In the genomic region with DNA sequence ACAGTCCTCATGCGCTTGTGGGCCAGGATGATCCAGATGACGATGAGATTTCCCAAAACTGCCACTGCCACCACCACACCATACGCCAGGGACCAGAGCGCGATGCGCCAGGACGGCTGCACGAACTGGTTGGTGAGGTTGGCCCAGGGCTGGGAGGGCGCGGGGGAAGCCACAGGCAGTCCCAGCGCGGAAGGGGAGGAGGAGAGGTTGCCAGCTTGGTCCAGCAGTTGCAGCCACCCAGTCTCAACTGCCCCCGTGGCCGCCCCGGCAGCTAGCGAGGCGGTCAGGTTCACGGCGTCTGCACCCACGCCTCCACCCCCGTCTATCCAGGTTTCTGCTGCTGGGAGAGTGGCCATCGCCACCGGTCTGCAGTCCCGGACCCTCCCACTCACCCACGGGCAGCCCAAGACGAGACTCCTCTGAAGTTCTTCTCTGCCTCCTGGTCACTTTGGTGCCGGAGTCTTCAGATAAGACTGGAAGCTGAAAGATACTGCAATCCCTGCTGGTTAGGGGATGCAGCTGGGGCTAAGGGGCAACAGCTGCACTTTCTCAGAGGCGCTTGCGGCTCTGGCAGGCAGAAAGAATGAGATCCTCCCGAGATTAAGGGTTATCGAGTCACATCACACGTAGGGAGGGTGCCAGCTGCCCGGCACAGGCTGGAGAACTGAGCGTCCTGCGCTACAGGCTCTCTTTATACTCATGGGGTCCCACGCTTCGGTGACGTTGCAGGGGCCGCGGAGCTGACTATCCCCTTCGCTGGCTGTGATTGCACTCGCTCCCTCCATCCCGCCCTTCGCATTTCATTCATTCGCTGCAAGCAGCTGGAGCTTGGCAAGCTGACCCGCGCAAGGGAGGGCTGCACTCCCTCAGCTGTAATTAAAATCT, we compare ENCODE assay signal across 13 cellular contexts. TPM values are rescaled to one million over a fixed set of nuclear protein-coding genes. Genes with fewer than 3 reads are reported as not detected.
DNase-seq lines count a peak whose midpoint lies in the region; ATAC-seq and TF ChIP-seq lines count a peak whose summit lies in the region.
"Had no signal": no experiment of that assay in that cellular context is flagged by ENCODE, and none has a peak within 500 bp of the region (broad histone marks: within the 10 kb centered on the region; RNA-seq: fewer than 3 reads in every experiment).

TSS of gene TACR3 (minus strand) at position 666 of the 885 bp plus-strand sequence. CDS start at position 356, 310 bp downstream.

- dilution Hi-C loops in IMR-90 (cut with HindIII; ENCODE audit: low sequenced_read_pairs, unreplicated experiment) (no loop called here), mammary epithelial cell (cut with HindIII; ENCODE audit: low sequenced_read_pairs) (no loop called here)

- no peak for TF ChIP-seq CTCF in IMR-90 (conservative IDR thresholded peaks at IDR 0.05; ENCODE audit: low read depth, low read length)
- no peak for TF ChIP-seq CTCF in mammary epithelial cell (conservative IDR thresholded peaks at IDR 0.05 in 1 of 2, IDR thresholded peaks at IDR 0.05 in 1 of 2; ENCODE audit: extremely low read depth in 1 of 2, insufficient read depth in 1 of 2, low read depth in 1 of 2, low read length in 2 of 2)
- TF ChIP-seq CTCF in lung (IDR thresholded peaks at IDR 0.05; ENCODE audit: control extremely low read depth, extremely low read depth): no peak
- no peak for TF ChIP-seq CTCF in CD8-positive, alpha-beta T cell (IDR thresholded peaks at IDR 0.05)

- TF ChIP-seq POLR2A in IMR-90 (IDR thresholded peaks at IDR 0.05; ENCODE audit: low read depth, low read length): no peak

- no peak within 1 kb of the TSS for H3K56ac ChIP-seq in IMR-90 (ENCODE audit: extremely low read depth, insufficient read depth, low read length)

- H3K4ac ChIP-seq in IMR-90 (ENCODE audit: low read depth, low read length): no peak within 1 kb of the TSS

- no peaks in the 10 kb centered on the region for H3K9me1 ChIP-seq in IMR-90 (ENCODE audit: insufficient read depth, low read length)

- H3K27me3 ChIP-seq in IMR-90 (ENCODE audit: control insufficient read depth, insufficient read depth, low read length) (no peaks in the 10 kb centered on the region), mammary epithelial cell (ENCODE audit: insufficient read depth, low read length) (peaks cover 26% of the 10 kb centered on the region), lung (ENCODE audit: control insufficient read depth, insufficient read depth) (no peaks in the 10 kb centered on the region), subcutaneous abdominal adipose tissue (ENCODE audit: control insufficient read depth in 5 of 5, insufficient read depth in 4 of 5, low read length in 5 of 5) (peaks cover 5 to 14% (median 12%) of the 10 kb centered on the region in 5 donors)
- no peaks in the 10 kb centered on the region for H3K27me3 ChIP-seq in CD8-positive, alpha-beta T cell (ENCODE audit: insufficient read depth, low read length)
- H3K27me3 ChIP-seq: colonic mucosa had no signal

- no peak within 1 kb of the TSS for H3K4me3 Mint-ChIP-seq in CD8-positive, alpha-beta T cell

- no peak within 1 kb of the TSS for H2BK5ac ChIP-seq in IMR-90 (ENCODE audit: low read depth, low read length, poor library complexity, severe bottlenecking)

- no peak within 1 kb of the TSS for H2AK9ac ChIP-seq in IMR-90 (replicated peaks; ENCODE audit: low read depth, low read length, poor library complexity)

- TF ChIP-seq RAD21 in IMR-90 (IDR thresholded peaks at IDR 0.05; ENCODE audit: low read length): no peak

- no peaks in the 10 kb centered on the region for H3K4me1 Mint-ChIP-seq in CD8-positive, alpha-beta T cell (ENCODE audit: low read depth)

- in situ Hi-C loops in IMR-90 (cut with MboI; ENCODE audit: low sequenced_read_pairs) (no loop called here), mammary epithelial cell (cut with MboI; ENCODE audit: low sequenced_read_pairs in 2 of 2) (no loop called here)

- no peak within 1 kb of the TSS for H3K9ac ChIP-seq in IMR-90 (ENCODE audit: low read depth, low read length)
- no peak within 1 kb of the TSS for H3K9ac ChIP-seq in mammary epithelial cell (ENCODE audit: insufficient read depth, low read length)
- no peak within 1 kb of the TSS for H3K9ac ChIP-seq in subcutaneous abdominal adipose tissue (ENCODE audit: low read length in 5 of 5)

- no peak within 1 kb of the TSS for H2BK20ac ChIP-seq in IMR-90 (ENCODE audit: low read depth, low read length)

- H3K9me3 Mint-ChIP-seq in CD8-positive, alpha-beta T cell: peaks cover 2% of the 10 kb centered on the region

- H4K91ac ChIP-seq in IMR-90 (ENCODE audit: insufficient read depth, low read depth, low read length): no peak within 1 kb of the TSS

- ATAC-seq in IMR-90 (ENCODE audit: low read depth) (no peak), lung (ENCODE audit: insufficient read depth, low FRiP score) (peak; percentile 29)
- ATAC-seq in CD8-positive, alpha-beta T cell: no peak
- ATAC-seq: left colon had no signal

- H3K27ac ChIP-seq in IMR-90 (ENCODE audit: insufficient read depth, low read length) (no peak within 1 kb of the TSS), mammary epithelial cell (ENCODE audit: insufficient read depth, low read depth, low read length) (no peak within 1 kb of the TSS), lung (ENCODE audit: low read depth in 1 of 2, low read length in 1 of 2) (no peak within 1 kb of the TSS), subcutaneous abdominal adipose tissue (ENCODE audit: low read depth, low read length) (no peak within 1 kb of the TSS)
- no peak within 1 kb of the TSS for H3K27ac ChIP-seq in CD8-positive, alpha-beta T cell (ENCODE audit: low read depth, low read length)
- H3K27ac ChIP-seq: colonic mucosa had no signal

- H2BK120ac ChIP-seq in IMR-90 (ENCODE audit: low read depth, low read length): no peak within 1 kb of the TSS

- H2AFZ ChIP-seq in IMR-90 (replicated peaks; ENCODE audit: low read length, poor library complexity) (peak within 1 kb of the TSS; percentile 32), mammary epithelial cell (ENCODE audit: low read depth, low read length) (peak within 1 kb of the TSS; percentile 46)

- POLR2A ChIA-PET in IMR-90 (lab: Charles Lee; ENCODE audit: unreplicated experiment): no interaction called here
- POLR2A ChIA-PET in HEK293T (lab: Yijun Ruan, JAX): no interaction called here
- POLR2A ChIA-PET in CD8-positive, alpha-beta T cell (lab: Charles Lee): no interaction called here

- intact Hi-C loops in IMR-90 (cut with micrococcal nuclease) (no loop called here), mammary epithelial cell (cut with micrococcal nuclease) (no loop called here)
- intact Hi-C loops in CD8-positive, alpha-beta T cell (cut with DNase I, micrococcal nuclease): no loop called here

- CTCF ChIA-PET in IMR-90 (lab: Yijun Ruan, JAX) (no interaction called here), mammary epithelial cell (lab: Charles Lee; ENCODE audit: low non-redundant PET) (no interaction called here), HEK293T (lab: Yijun Ruan, JAX) (no interaction called here)
- CTCF ChIA-PET in CD8-positive, alpha-beta T cell (lab: Charles Lee): no interaction called here

- H3K27me3 Mint-ChIP-seq in CD8-positive, alpha-beta T cell (ENCODE audit: low read depth): no peaks in the 10 kb centered on the region

- H4K8ac ChIP-seq in IMR-90 (ENCODE audit: low read depth in 2 of 2, low read length in 2 of 2): no peak within 1 kb of the TSS

- H3K36me3 Mint-ChIP-seq in CD8-positive, alpha-beta T cell: no peaks in the 10 kb centered on the region

- H3K27ac Mint-ChIP-seq in CD8-positive, alpha-beta T cell: no peak within 1 kb of the TSS

- DNase-seq in IMR-90 (no peak), mammary epithelial cell (no peak), lung (ENCODE audit: low spot score) (no peak), HEK293T (ENCODE audit: extremely low spot score) (no peak), RKO (ENCODE audit: low spot score) (no peak)
- DNase-seq in activated CD4-positive, alpha-beta T cell treated with anti-CD3 and anti-CD28 coated beads, Interleukin-2, amount 50 U/mL, for 1 hour: no peak
- DNase-seq in CD8-positive, alpha-beta T cell: no peak
- DNase-seq: colonic mucosa, GF-D8, left colon, NCI-H1417 treated with DMSO at 0.1 percent for 48 hours had no signal

- no peak within 1 kb of the TSS for H3K4me2 ChIP-seq in IMR-90 (ENCODE audit: low read depth, low read length)
- peak within 1 kb of the TSS; percentile 57 for H3K4me2 ChIP-seq in mammary epithelial cell (ENCODE audit: insufficient read depth, low read depth, low read length)

- no peak within 1 kb of the TSS for H3K18ac ChIP-seq in IMR-90 (ENCODE audit: low read depth, low read length)

- no peaks in the 10 kb centered on the region for H3K79me2 ChIP-seq in mammary epithelial cell (ENCODE audit: insufficient read depth, low read length)

- H4K20me1 ChIP-seq in IMR-90 (ENCODE audit: insufficient read depth, low read length) (no peaks in the 10 kb centered on the region), mammary epithelial cell (ENCODE audit: insufficient read depth, low read length) (no peaks in the 10 kb centered on the region)

- peaks cover 12% of the 10 kb centered on the region; the same call in 1 of the 2 replicates for H3K9me3 ChIP-seq in IMR-90 (ENCODE audit: control insufficient read depth, insufficient read depth, low read length)
- H3K9me3 ChIP-seq in mammary epithelial cell (replicated peaks; ENCODE audit: insufficient read depth, low read length): no peaks in the 10 kb centered on the region
- H3K9me3 ChIP-seq in lung (ENCODE audit: control insufficient read depth in 2 of 2, insufficient read depth in 1 of 2, low read length in 1 of 2): peaks cover 0 to 5% of the 10 kb centered on the region in 2 donors
- H3K9me3 ChIP-seq in subcutaneous abdominal adipose tissue (ENCODE audit: control insufficient read depth in 5 of 5, low read length in 5 of 5): no peaks in the 10 kb centered on the region
- H3K9me3 ChIP-seq in CD8-positive, alpha-beta T cell (ENCODE audit: low read length): no peaks in the 10 kb centered on the region
- H3K9me3 ChIP-seq: colonic mucosa had no signal

- no peak within 1 kb of the TSS for H3K14ac ChIP-seq in IMR-90 (replicated peaks; ENCODE audit: low read depth, low read length)

- H3K79me1 ChIP-seq in IMR-90 (ENCODE audit: low read depth in 1 of 2, low read length in 2 of 2): no peaks in the 10 kb centered on the region

- no peak within 1 kb of the TSS for H4K5ac ChIP-seq in IMR-90 (ENCODE audit: low read depth, low read length)

- H2AK5ac ChIP-seq in IMR-90 (ENCODE audit: low read depth, low read length): no peak within 1 kb of the TSS

- no peaks in the 10 kb centered on the region for H3K36me3 ChIP-seq in IMR-90 (ENCODE audit: control insufficient read depth, insufficient read depth, low read length)
- H3K36me3 ChIP-seq in mammary epithelial cell (ENCODE audit: insufficient read depth, low read length): no peaks in the 10 kb centered on the region
- H3K36me3 ChIP-seq in lung (ENCODE audit: control insufficient read depth in 2 of 2, insufficient read depth in 2 of 2, low read length in 2 of 2): no peaks in the 10 kb centered on the region
- no peaks in the 10 kb centered on the region for H3K36me3 ChIP-seq in subcutaneous abdominal adipose tissue (ENCODE audit: control insufficient read depth in 5 of 5, insufficient read depth in 5 of 5, low read length in 5 of 5)
- no peaks in the 10 kb centered on the region for H3K36me3 ChIP-seq in CD8-positive, alpha-beta T cell (ENCODE audit: insufficient read depth, low read length)
- H3K36me3 ChIP-seq: colonic mucosa had no signal

- H3K23ac ChIP-seq in IMR-90 (ENCODE audit: low read depth, low read length): no peak within 1 kb of the TSS

- no peaks in the 10 kb centered on the region for H3K4me1 ChIP-seq in IMR-90 (ENCODE audit: control insufficient read depth, insufficient read depth, low read length)
- H3K4me1 ChIP-seq in mammary epithelial cell (ENCODE audit: insufficient read depth, low read length): peaks cover 6% of the 10 kb centered on the region
- H3K4me1 ChIP-seq in lung (ENCODE audit: control insufficient read depth in 2 of 2, insufficient read depth in 2 of 2, low read length in 2 of 2): peaks cover 0 to 4% of the 10 kb centered on the region in 2 donors
- H3K4me1 ChIP-seq in subcutaneous abdominal adipose tissue (ENCODE audit: control insufficient read depth in 5 of 5, insufficient read depth in 5 of 5, low read length in 5 of 5): peaks cover 0 to 14% (median 9%) of the 10 kb centered on the region in 5 donors
- H3K4me1 ChIP-seq in CD8-positive, alpha-beta T cell (ENCODE audit: insufficient read depth, low read length): no peaks in the 10 kb centered on the region
- H3K4me1 ChIP-seq: colonic mucosa had no signal

- 4% methylated on average over 14 of the region's 47 CpGs; no CpG with 5 or more reads in 1 of the 2 experiments for WGBS in IMR-90 (ENCODE audit: extremely low coverage in 2 of 2, insufficient read length in 1 of 2), 2 experiments
- 9% methylated on average over 29 of the region's 47 CpGs for WGBS in mammary epithelial cell (ENCODE audit: low coverage, missing lambda C conversion rate)
- 5% methylated on average over 44 to 47 of the region's 47 CpGs for WGBS in lung, 2 donors

- no peak within 1 kb of the TSS for H2BK15ac ChIP-seq in IMR-90 (ENCODE audit: low read depth, low read length)

- H3K4me3 ChIP-seq in IMR-90 (ENCODE audit: insufficient read depth, low read depth, low read length) (no peak within 1 kb of the TSS), mammary epithelial cell (replicated peaks in 1 of 3; ENCODE audit: insufficient read depth in 1 of 3, low read depth in 2 of 3, low read length in 3 of 3) (peak within 1 kb of the TSS in 1 of 3 experiments; percentile 16), lung (no peak within 1 kb of the TSS), subcutaneous abdominal adipose tissue (ENCODE audit: low read depth in 1 of 5, low read length in 5 of 5) (peak within 1 kb of the TSS in 4 of 5 donors; percentile 27 to 41 (median 30))
- no peak within 1 kb of the TSS for H3K4me3 ChIP-seq in CD8-positive, alpha-beta T cell (ENCODE audit: low read depth, low read length)
- H3K4me3 ChIP-seq: colonic mucosa had no signal

- BruUV-seq in IMR-90 (replicated peaks; lab: Mats Ljungman, UMichigan) (no TSS peak), mammary epithelial cell (replicated peaks; lab: Mats Ljungman, UMichigan) (no TSS peak)

RNA-seq across cellular contexts. Expression of gene TACR3, which starts in this region (rescaled TPM):
- total RNA-seq in IMR-90 (2012; rRNA removed): not detected in 2 replicates
- not detected in 2 replicates for polyA plus RNA-seq in IMR-90 (2012; rRNA removed)
- not detected in 2 replicates for polyA plus RNA-seq in IMR-90 (2012; cell fraction: cytosol; rRNA removed)
- not detected in 2 replicates for polyA plus RNA-seq in IMR-90 (2012; cell fraction: nucleus; rRNA removed; ENCODE audit: low replicate concordance)
- not detected for total RNA-seq in mammary epithelial cell
- not detected for polyA plus RNA-seq in mammary epithelial cell
- not detected for polyA minus RNA-seq in mammary epithelial cell
- total RNA-seq in lung: under 1 TPM; 0.06 to 0.11 TPM
- polyA plus RNA-seq in lung: under 1 TPM; 0.01 to 0.04 TPM
- not detected for total RNA-seq in CD8-positive, alpha-beta T cell
- total RNA-seq: colonic mucosa, left colon, SK-MEL-5 had no signal

Comparison
In these comparisons a context has a peak if more than half of its experiments do, and no peak if none do; other contexts are left out.
1. Peak in ATAC-seq in lung; RNA of the gene not detected or under 1 TPM.
2. H3K4me3 ChIP-seq: peak in subcutaneous abdominal adipose tissue (4 of 5); none in IMR-90 (single experiment), lung (single experiment) and CD8-positive, alpha-beta T cell (single experiment).